ENCODE assay signal across 1 cellular context in genomic region chr3:52685285-52685704, GRCh38.
TF ChIP-seq lines count a peak whose summit lies in the region.

No MANE protein-coding gene starts in this region.

TF ChIP-seq in GM12878, 131 proteins besides CTCF, POLR2A, EP300 and RAD21 (continued from another document):
- TF ChIP-seq, protein P1, sequence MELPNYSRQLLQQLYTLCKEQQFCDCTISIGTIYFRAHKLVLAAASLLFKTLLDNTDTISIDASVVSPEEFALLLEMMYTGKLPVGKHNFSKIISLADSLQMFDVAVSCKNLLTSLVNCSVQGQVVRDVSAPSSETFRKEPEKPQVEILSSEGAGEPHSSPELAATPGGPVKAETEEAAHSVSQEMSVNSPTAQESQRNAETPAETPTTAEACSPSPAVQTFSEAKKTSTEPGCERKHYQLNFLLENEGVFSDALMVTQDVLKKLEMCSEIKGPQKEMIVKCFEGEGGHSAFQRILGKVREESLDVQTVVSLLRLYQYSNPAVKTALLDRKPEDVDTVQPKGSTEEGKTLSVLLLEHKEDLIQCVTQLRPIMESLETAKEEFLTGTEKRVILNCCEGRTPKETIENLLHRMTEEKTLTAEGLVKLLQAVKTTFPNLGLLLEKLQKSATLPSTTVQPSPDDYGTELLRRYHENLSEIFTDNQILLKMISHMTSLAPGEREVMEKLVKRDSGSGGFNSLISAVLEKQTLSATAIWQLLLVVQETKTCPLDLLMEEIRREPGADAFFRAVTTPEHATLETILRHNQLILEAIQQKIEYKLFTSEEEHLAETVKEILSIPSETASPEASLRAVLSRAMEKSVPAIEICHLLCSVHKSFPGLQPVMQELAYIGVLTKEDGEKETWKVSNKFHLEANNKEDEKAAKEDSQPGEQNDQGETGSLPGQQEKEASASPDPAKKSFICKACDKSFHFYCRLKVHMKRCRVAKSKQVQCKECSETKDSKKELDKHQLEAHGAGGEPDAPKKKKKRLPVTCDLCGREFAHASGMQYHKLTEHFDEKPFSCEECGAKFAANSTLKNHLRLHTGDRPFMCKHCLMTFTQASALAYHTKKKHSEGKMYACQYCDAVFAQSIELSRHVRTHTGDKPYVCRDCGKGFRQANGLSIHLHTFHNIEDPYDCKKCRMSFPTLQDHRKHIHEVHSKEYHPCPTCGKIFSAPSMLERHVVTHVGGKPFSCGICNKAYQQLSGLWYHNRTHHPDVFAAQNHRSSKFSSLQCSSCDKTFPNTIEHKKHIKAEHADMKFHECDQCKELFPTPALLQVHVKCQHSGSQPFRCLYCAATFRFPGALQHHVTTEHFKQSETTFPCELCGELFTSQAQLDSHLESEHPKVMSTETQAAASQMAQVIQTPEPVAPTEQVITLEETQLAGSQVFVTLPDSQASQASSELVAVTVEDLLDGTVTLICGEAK (IDR thresholded peaks at IDR 0.05; ENCODE audit: borderline replicate concordance): peak; percentile 47; the same call in 1 of the 2 replicates
- TF ChIP-seq, protein P2, sequence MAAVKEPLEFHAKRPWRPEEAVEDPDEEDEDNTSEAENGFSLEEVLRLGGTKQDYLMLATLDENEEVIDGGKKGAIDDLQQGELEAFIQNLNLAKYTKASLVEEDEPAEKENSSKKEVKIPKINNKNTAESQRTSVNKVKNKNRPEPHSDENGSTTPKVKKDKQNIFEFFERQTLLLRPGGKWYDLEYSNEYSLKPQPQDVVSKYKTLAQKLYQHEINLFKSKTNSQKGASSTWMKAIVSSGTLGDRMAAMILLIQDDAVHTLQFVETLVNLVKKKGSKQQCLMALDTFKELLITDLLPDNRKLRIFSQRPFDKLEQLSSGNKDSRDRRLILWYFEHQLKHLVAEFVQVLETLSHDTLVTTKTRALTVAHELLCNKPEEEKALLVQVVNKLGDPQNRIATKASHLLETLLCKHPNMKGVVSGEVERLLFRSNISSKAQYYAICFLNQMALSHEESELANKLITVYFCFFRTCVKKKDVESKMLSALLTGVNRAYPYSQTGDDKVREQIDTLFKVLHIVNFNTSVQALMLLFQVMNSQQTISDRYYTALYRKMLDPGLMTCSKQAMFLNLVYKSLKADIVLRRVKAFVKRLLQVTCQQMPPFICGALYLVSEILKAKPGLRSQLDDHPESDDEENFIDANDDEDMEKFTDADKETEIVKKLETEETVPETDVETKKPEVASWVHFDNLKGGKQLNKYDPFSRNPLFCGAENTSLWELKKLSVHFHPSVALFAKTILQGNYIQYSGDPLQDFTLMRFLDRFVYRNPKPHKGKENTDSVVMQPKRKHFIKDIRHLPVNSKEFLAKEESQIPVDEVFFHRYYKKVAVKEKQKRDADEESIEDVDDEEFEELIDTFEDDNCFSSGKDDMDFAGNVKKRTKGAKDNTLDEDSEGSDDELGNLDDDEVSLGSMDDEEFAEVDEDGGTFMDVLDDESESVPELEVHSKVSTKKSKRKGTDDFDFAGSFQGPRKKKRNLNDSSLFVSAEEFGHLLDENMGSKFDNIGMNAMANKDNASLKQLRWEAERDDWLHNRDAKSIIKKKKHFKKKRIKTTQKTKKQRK (IDR thresholded peaks at IDR 0.05; ENCODE audit: low read depth, low read length): no peak
- peak; percentile 14; the same call in 1 of the 2 replicates for TF ChIP-seq ATF7 (IDR thresholded peaks at IDR 0.05; ENCODE audit: low read depth)
- TF ChIP-seq NKRF (conservative IDR thresholded peaks at IDR 0.05): peak; percentile 70; the same call in 1 of the 2 replicates
- TF ChIP-seq PAX8 (IDR thresholded peaks at IDR 0.05): no peak
- TF ChIP-seq TCF3 (IDR thresholded peaks at IDR 0.05; ENCODE audit: borderline replicate concordance, insufficient read depth, low read depth, low read length): 0 out of 2 replicates have a peak, but pooled peaks have one; percentile 28
- TF ChIP-seq HCFC1 (IDR thresholded peaks at IDR 0.05; ENCODE audit: low read length): no peak
- TF ChIP-seq TCF7 (IDR thresholded peaks at IDR 0.05; ENCODE audit: borderline replicate concordance): peak; percentile 68
- TF ChIP-seq CREM (IDR thresholded peaks at IDR 0.05; ENCODE audit: low read depth): 0 out of 2 replicates have a peak, but pooled peaks have one; percentile 37
- TF ChIP-seq ZZZ3 (IDR thresholded peaks at IDR 0.05; ENCODE audit: control insufficient read depth, insufficient read length, low read depth): no peak
